8 cellular contexts compared by ENCODE assay signal in genomic region chr3:100254168-100254777, GRCh38. TPM values are rescaled to one million over a fixed set of nuclear protein-coding genes. Genes with fewer than 3 reads are reported as not detected.
DNase-seq lines count a peak whose midpoint lies in the region; ATAC-seq, FAIRE-seq and TF ChIP-seq lines count a peak whose summit lies in the region.

No MANE protein-coding gene starts in this region.

- no peak overlapping the region for H3K4me3 Mint-ChIP-seq in stimulated activated effector memory CD8-positive, alpha-beta T cell treated with anti-CD3 and anti-CD28 coated beads, Interleukin-12 subunit alpha, Interleukin-12 subunit beta, amount 100 ng/mL, for 72 hours

- H3K4me1 Mint-ChIP-seq in stimulated activated effector memory CD8-positive, alpha-beta T cell treated with anti-CD3 and anti-CD28 coated beads, Interleukin-12 subunit alpha, Interleukin-12 subunit beta, amount 100 ng/mL, for 72 hours, result no peaks in the 10 kb centered on the region

- H3K9me3 Mint-ChIP-seq in stimulated activated effector memory CD8-positive, alpha-beta T cell treated with anti-CD3 and anti-CD28 coated beads, Interleukin-12 subunit alpha, Interleukin-12 subunit beta, amount 100 ng/mL, for 72 hours, result no peaks in the 10 kb centered on the region

- H3K4me3 ChIP-seq in bronchial epithelial cell (ENCODE audit: low read depth, low read length) (no peak overlapping the region), kidney epithelial cell (ENCODE audit: low read depth, low read length) (no peak overlapping the region)

- DNase-seq in DMS 273 (lab: John Stamatoyannopoulos, UW; ENCODE audit: unreplicated experiment) (peak; percentile 92), Kasumi-1 (lab: John Stamatoyannopoulos, UW) (peak; percentile 59 to 62), RPMI7951 (ENCODE audit: low read depth) (peak; percentile 72), bronchial epithelial cell (ENCODE audit: low read depth) (peak; percentile 41), kidney epithelial cell (ENCODE audit: low read depth) (no peak), T1000 (lab: John Stamatoyannopoulos, UW) (no peak)
- DNase-seq in stimulated activated effector memory CD8-positive, alpha-beta T cell treated with anti-CD3 and anti-CD28 coated beads, Interleukin-12 subunit alpha, Interleukin-12 subunit beta, amount 100 ng/mL, for 72 hours (ENCODE audit: low spot score in 2 of 2), result peak in 1 of 2 donors; percentile 60

- no peaks in the 10 kb centered on the region for H3K27me3 ChIP-seq in bronchial epithelial cell (ENCODE audit: control insufficient read depth, insufficient read depth, low read length)
- no peaks in the 10 kb centered on the region for H3K27me3 ChIP-seq in kidney epithelial cell (ENCODE audit: control insufficient read depth, insufficient read depth, low read length)

- H3K36me3 ChIP-seq in bronchial epithelial cell (ENCODE audit: control insufficient read depth, insufficient read depth, low read length), result no peaks in the 10 kb centered on the region
- H3K36me3 ChIP-seq in kidney epithelial cell (ENCODE audit: control insufficient read depth, insufficient read depth, low read length), result no peaks in the 10 kb centered on the region

- TF ChIP-seq CTCF in bronchial epithelial cell (IDR thresholded peaks at IDR 0.05; ENCODE audit: insufficient read depth, low read length, severe bottlenecking) (peak; percentile 71), kidney epithelial cell (IDR thresholded peaks at IDR 0.05; ENCODE audit: insufficient read depth, low read length, poor library complexity, severe bottlenecking) (peak; percentile 83)

- H3K27ac Mint-ChIP-seq in stimulated activated effector memory CD8-positive, alpha-beta T cell treated with anti-CD3 and anti-CD28 coated beads, Interleukin-12 subunit alpha, Interleukin-12 subunit beta, amount 100 ng/mL, for 72 hours, result no peak overlapping the region

- H3K36me3 Mint-ChIP-seq in stimulated activated effector memory CD8-positive, alpha-beta T cell treated with anti-CD3 and anti-CD28 coated beads, Interleukin-12 subunit alpha, Interleukin-12 subunit beta, amount 100 ng/mL, for 72 hours, result no peaks in the 10 kb centered on the region

- FAIRE-seq in bronchial epithelial cell (lab: Jason Lieb, UNC), result no peak

- ATAC-seq in GM19395 (IDR thresholded peaks at IDR 0.05; ENCODE audit: unreplicated experiment), result peak; percentile 80
- ATAC-seq in stimulated activated effector memory CD8-positive, alpha-beta T cell treated with anti-CD3 and anti-CD28 coated beads, Interleukin-12 subunit alpha, Interleukin-12 subunit beta, amount 100 ng/mL, for 72 hours, result peak; percentile 81

RNA-seq across cellular contexts. Expression of gene TBC1D23, which starts 6.5 kb away (rescaled TPM):
- total RNA-seq in RPMI7951 (2014; rRNA removed; shearing (Covaris generic)), result 68.0 and 75.2 TPM in 2 replicates
- 36.6 and 46.3 TPM in 2 replicates for total RNA-seq in bronchial epithelial cell
- 23.6 and 38.3 TPM in 2 replicates for total RNA-seq in kidney epithelial cell

Comparison
In these comparisons a context has a peak if more than half of its experiments do, and no peak if none do; other contexts are left out.
1. DNase-seq: peak in DMS 273 (single experiment), Kasumi-1 (2 of 2), RPMI7951 (single experiment) and bronchial epithelial cell (single experiment); none in kidney epithelial cell (single experiment) and T1000 (single experiment).